ENCODE assay signal across 7 cellular contexts in genomic region chr2:20713585-20713984, GRCh38. TPM values are rescaled to one million over a fixed set of nuclear protein-coding genes. Genes with fewer than 3 reads are reported as not detected.
"Had no signal": no experiment of that assay in that cellular context is flagged by ENCODE, and none has a peak within 500 bp of the region (broad histone marks: within the 10 kb centered on the region; RNA-seq: fewer than 3 reads in every experiment).

No MANE protein-coding gene starts in this region.

RNA-seq across cellular contexts. Expression of gene GDF7, which starts 46.6 kb away (rescaled TPM):
- total RNA-seq: activated CD4-positive, alpha-beta memory T cell treated with anti-CD3 and anti-CD28 coated beads, Interleukin-2, amount 10 ng/mL, durations not matched to agents 7 days and 5 days; activated CD4-positive, alpha-beta T cell treated with anti-CD3 and anti-CD28 coated beads, Interleukin-2, amount 10 ng/mL, durations not matched to agents 7 days and 5 days; activated CD8-positive, alpha-beta memory T cell treated with anti-CD3 and anti-CD28 coated beads for 36 hours; activated CD8-positive, alpha-beta memory T cell treated with anti-CD3 and anti-CD28 coated beads, Interleukin-2, amount 10 ng/mL, durations not matched to agents 7 days and 5 days; activated CD8-positive, alpha-beta T cell treated with anti-CD3 and anti-CD28 coated beads for 36 hours; activated CD8-positive, alpha-beta T cell treated with anti-CD3 and anti-CD28 coated beads, Interleukin-2, amount 10 ng/mL, durations not matched to agents 7 days and 5 days; T-helper 1 cell treated with Interleukin-12 subunit alpha and Interleukin-12 subunit beta and Interleukin-4 antibody, amounts not matched to agents 30 ng/mL and 1 ng/mL, for 36 hours had no signal
